ENCODE assay signal across 10 cellular contexts in the genomic region with DNA sequence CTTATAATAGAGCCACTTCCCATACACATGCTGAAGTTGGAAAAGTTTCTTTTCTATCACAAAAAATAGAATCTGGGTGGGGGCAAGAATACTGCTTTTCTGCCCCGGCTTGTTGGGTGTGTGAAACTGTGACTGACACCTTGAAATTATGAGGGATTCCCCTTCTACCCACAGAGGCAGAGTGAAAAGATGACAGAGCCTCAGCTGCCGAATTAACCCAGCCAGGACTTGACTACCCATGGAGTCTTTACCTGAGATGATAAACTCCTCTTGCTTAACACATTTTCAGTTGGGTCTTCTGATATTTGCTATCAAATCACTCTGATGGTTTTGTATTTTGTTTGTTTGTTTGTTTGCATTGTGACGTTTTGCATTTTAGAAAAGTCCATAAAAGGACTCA.
DNase-seq lines count a peak whose midpoint lies in the region; ATAC-seq and TF ChIP-seq lines count a peak whose summit lies in the region.
"Had no signal": no experiment of that assay in that cellular context is flagged by ENCODE, and none has a peak within 500 bp of the region (broad histone marks: within the 10 kb centered on the region; RNA-seq: fewer than 3 reads in every experiment).

No MANE protein-coding gene starts in this region.

- ATAC-seq in activated T-cell treated with anti-CD3 and anti-CD28 coated beads, Interleukin-2, amount 50 U/mL, for 72 hours (replicated peaks in 1 of 2) = peak; percentile 85 to 91
- peak; percentile 70 for ATAC-seq in GM21528 (IDR thresholded peaks at IDR 0.05; ENCODE audit: low FRiP score, unreplicated experiment)
- ATAC-seq in HG03135 (IDR thresholded peaks at IDR 0.05; ENCODE audit: unreplicated experiment) = peak; percentile 63
- peak; percentile 65 to 75 for ATAC-seq in stimulated activated naive B cell treated with anti-CD40 and anti-IgM and Interleukin-4, amounts not matched to agents 10 μg/mL and 1 μg/mL and 100 μg/mL, for 72 hours (replicated peaks)

- no peak for TF ChIP-seq CTCF in type B pancreatic cell (conservative IDR thresholded peaks at IDR 0.05)

- H3K4me1 ChIP-seq in SJCRH30 = no peaks in the 10 kb centered on the region

- no peak overlapping the region for H3K27ac ChIP-seq in SJCRH30

- peaks cover 16% of the 10 kb centered on the region for H3K4me1 Mint-ChIP-seq in activated T-cell treated with anti-CD3 and anti-CD28 coated beads, Interleukin-2, amount 50 U/mL, for 72 hours (ENCODE audit: low read depth)
- peaks cover 13 to 18% of the 10 kb centered on the region in 2 donors for H3K4me1 Mint-ChIP-seq in stimulated activated naive B cell treated with anti-CD40 and anti-IgM and Interleukin-4, amounts not matched to agents 10 μg/mL and 1 μg/mL and 100 μg/mL, for 72 hours
- H3K4me1 Mint-ChIP-seq in type B pancreatic cell (ENCODE audit: unreplicated experiment) = peaks cover 8% of the 10 kb centered on the region

- H3K27me3 Mint-ChIP-seq in activated T-cell treated with anti-CD3 and anti-CD28 coated beads, Interleukin-2, amount 50 U/mL, for 72 hours (ENCODE audit: low read depth) = peaks cover 31% of the 10 kb centered on the region
- H3K27me3 Mint-ChIP-seq in stimulated activated naive B cell treated with anti-CD40 and anti-IgM and Interleukin-4, amounts not matched to agents 10 μg/mL and 1 μg/mL and 100 μg/mL, for 72 hours = no peaks in the 10 kb centered on the region
- peaks cover 22% of the 10 kb centered on the region for H3K27me3 Mint-ChIP-seq in type B pancreatic cell

- DNase-seq in activated T-cell treated with anti-CD3 and anti-CD28 coated beads, Interleukin-2, amount 50 U/mL, for 72 hours = peak; percentile 27 to 46
- DNase-seq in activated T-cell treated with anti-CD3 and anti-CD28 coated beads, Interleukin-2, amount 50 U/mL, for 1 hour = no peak
- DNase-seq in stimulated activated naive B cell treated with anti-CD40 and anti-IgM and Interleukin-4, amounts not matched to agents 10 μg/mL and 1 μg/mL and 100 μg/mL, for 72 hours = no peak
- DNase-seq in D341Med (ENCODE audit: low spot score) (no peak), type B pancreatic cell (ENCODE audit: extremely low spot score, unreplicated experiment) (no peak), SJCRH30 (no peak)
- DNase-seq: aorta; stimulated activated CD8-positive, alpha-beta memory T cell treated with anti-CD3 and anti-CD28 coated beads, Interleukin-4, amount 100 ng/mL, for 48 hours had no signal

- H3K27ac Mint-ChIP-seq in activated T-cell treated with anti-CD3 and anti-CD28 coated beads, Interleukin-2, amount 50 U/mL, for 72 hours = peak overlapping the region; percentile 30
- peak overlapping the region; percentile 77 for H3K27ac Mint-ChIP-seq in stimulated activated naive B cell treated with anti-CD40 and anti-IgM and Interleukin-4, amounts not matched to agents 10 μg/mL and 1 μg/mL and 100 μg/mL, for 72 hours
- H3K27ac Mint-ChIP-seq in type B pancreatic cell = no peak overlapping the region

- no peaks in the 10 kb centered on the region for H3K27me3 ChIP-seq in SJCRH30

- H3K36me3 Mint-ChIP-seq in activated T-cell treated with anti-CD3 and anti-CD28 coated beads, Interleukin-2, amount 50 U/mL, for 72 hours (ENCODE audit: insufficient read depth in 2 of 2) = no peaks in the 10 kb centered on the region
- no peaks in the 10 kb centered on the region for H3K36me3 Mint-ChIP-seq in stimulated activated naive B cell treated with anti-CD40 and anti-IgM and Interleukin-4, amounts not matched to agents 10 μg/mL and 1 μg/mL and 100 μg/mL, for 72 hours
- H3K36me3 Mint-ChIP-seq in type B pancreatic cell = no peaks in the 10 kb centered on the region

- H3K9me3 Mint-ChIP-seq in activated T-cell treated with anti-CD3 and anti-CD28 coated beads, Interleukin-2, amount 50 U/mL, for 72 hours = no peaks in the 10 kb centered on the region
- no peaks in the 10 kb centered on the region for H3K9me3 Mint-ChIP-seq in stimulated activated naive B cell treated with anti-CD40 and anti-IgM and Interleukin-4, amounts not matched to agents 10 μg/mL and 1 μg/mL and 100 μg/mL, for 72 hours
- H3K9me3 Mint-ChIP-seq in type B pancreatic cell = no peaks in the 10 kb centered on the region

- peak overlapping the region; percentile 5 to 71 for H3K4me3 Mint-ChIP-seq in activated T-cell treated with anti-CD3 and anti-CD28 coated beads, Interleukin-2, amount 50 U/mL, for 72 hours
- no peak overlapping the region for H3K4me3 Mint-ChIP-seq in stimulated activated naive B cell treated with anti-CD40 and anti-IgM and Interleukin-4, amounts not matched to agents 10 μg/mL and 1 μg/mL and 100 μg/mL, for 72 hours
- H3K4me3 Mint-ChIP-seq in type B pancreatic cell = no peak overlapping the region

- no peak overlapping the region for H3K4me3 ChIP-seq in SJCRH30

- H3K9me3 ChIP-seq in SJCRH30 (replicated peaks) = no peaks in the 10 kb centered on the region

- no peaks in the 10 kb centered on the region for H3K36me3 ChIP-seq in SJCRH30

Comparison
In these comparisons a context has a peak if more than half of its experiments do, and no peak if none do; other contexts are left out.
1. DNase-seq: peak in activated T-cell treated with anti-CD3 and anti-CD28 coated beads, Interleukin-2, amount 50 U/mL, for 72 hours (2 of 2); none in activated T-cell treated with anti-CD3 and anti-CD28 coated beads, Interleukin-2, amount 50 U/mL, for 1 hour (single experiment), stimulated activated naive B cell treated with anti-CD40 and anti-IgM and Interleukin-4, amounts not matched to agents 10 μg/mL and 1 μg/mL and 100 μg/mL, for 72 hours (single experiment), D341Med (single experiment), type B pancreatic cell (single experiment) and SJCRH30 (0 of 2).
2. H3K4me3 Mint-ChIP-seq: peak in activated T-cell treated with anti-CD3 and anti-CD28 coated beads, Interleukin-2, amount 50 U/mL, for 72 hours (2 of 2); none in stimulated activated naive B cell treated with anti-CD40 and anti-IgM and Interleukin-4, amounts not matched to agents 10 μg/mL and 1 μg/mL and 100 μg/mL, for 72 hours (0 of 2) and type B pancreatic cell (single experiment).
3. Peak in every context shown above with its lines, with median percentiles within 50 percentile points of each other: ATAC-seq.